In the genomic region with DNA sequence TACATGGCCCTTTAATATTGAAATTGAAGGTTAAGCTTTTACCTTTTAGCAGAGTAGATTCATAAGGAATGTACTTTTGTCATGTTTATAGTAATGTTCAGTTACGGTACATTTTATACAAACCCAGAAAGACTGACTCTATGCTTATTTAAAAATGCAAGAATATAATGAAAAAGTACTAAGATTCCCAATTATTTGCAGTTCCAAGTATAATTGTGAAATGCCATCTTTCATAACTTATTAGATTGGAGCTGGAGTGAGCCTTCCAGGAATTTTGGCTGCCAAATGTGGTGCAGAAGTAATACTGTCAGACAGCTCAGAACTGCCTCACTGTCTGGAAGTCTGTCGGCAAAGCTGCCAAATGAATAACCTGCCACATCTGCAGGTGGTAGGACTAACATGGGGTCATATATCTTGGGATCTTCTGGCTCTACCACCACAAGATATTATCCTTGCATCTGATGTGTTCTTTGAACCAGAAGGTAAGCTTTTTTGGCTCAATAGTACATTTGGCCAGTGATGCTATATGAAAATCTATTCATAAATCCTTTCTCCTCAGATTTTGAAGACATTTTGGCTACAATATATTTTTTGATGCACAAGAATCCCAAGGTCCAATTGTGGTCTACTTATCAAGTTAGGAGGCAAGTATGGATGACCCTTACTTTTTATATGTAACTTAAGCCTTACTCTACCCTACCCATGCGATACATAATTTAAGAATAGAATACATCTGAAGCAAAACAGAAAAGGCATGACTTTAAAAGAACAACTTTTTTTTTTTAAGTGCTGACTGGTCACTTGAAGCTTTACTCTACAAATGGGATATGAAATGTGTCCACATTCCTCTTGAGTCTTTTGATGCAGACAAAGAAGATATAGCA, we compare ENCODE assay signal across 8 cellular contexts. TPM values are rescaled to one million over a fixed set of nuclear protein-coding genes. Genes with fewer than 3 reads are reported as not detected.
DNase-seq lines count a peak whose midpoint lies in the region; ATAC-seq, FAIRE-seq and TF ChIP-seq lines count a peak whose summit lies in the region.

No MANE protein-coding gene starts in this region.

- intact Hi-C loops in gastrocnemius medialis (cut with DNase I; ENCODE audit: low total_unique reads) = loop anchor here (10.0 kb wide), 1 partner anchor 468 kb away; a partner anchor contains a TSS

- POLR2A ChIA-PET in H1 (lab: Charles Lee; ENCODE audit: partially characterized antibody) = interaction anchor here (0.6 to 9.2 kb wide), 24 partner anchors 7 to 850 kb away, joined by 3 to 181 read pairs (median 3); a partner anchor contains a TSS

- no peak overlapping the region for H2BK120ac ChIP-seq in H1 (replicated peaks; ENCODE audit: low read depth, low read length)

- no peak overlapping the region for H4K5ac ChIP-seq in H1 (ENCODE audit: insufficient read length, low read depth, low read length)

- no peak overlapping the region for H2BK15ac ChIP-seq in H1 (ENCODE audit: low read length)

- no peak for DNase-seq in T-helper 2 cell treated with Interferon-gamma antibody and Interleukin-4, amounts not matched to agents 5 μg/mL and 100 μg/mL, for 36 hours (ENCODE audit: low spot score)
- no peak for DNase-seq in T-helper 2 cell
- DNase-seq in NCI-H69 (lab: John Stamatoyannopoulos, UW) = peak; percentile 48
- no peak for DNase-seq in H1 (ENCODE audit: low read depth in 1 of 2, low spot score in 2 of 2)
- DNase-seq in gastrocnemius medialis = peak in 1 of 2 donors; percentile 41
- no peak for DNase-seq in stimulated activated CD4-positive, alpha-beta T cell treated with anti-CD3 and anti-CD28 coated beads, Interleukin-4, amount 100 ng/mL, for 4 hours
- DNase-seq in amygdala (lab: John Stamatoyannopoulos, UW) = no peak
- no peak for DNase-seq in cerebellum (ENCODE audit: low spot score)

- H3K56ac ChIP-seq in H1 (replicated peaks; ENCODE audit: insufficient read length, low read depth, low read length) = no peak overlapping the region

- no peak for TF ChIP-seq CTCF in H1 (IDR thresholded peaks at IDR 0.05; ENCODE audit: control extremely low read depth in 1 of 3, insufficient read depth in 1 of 3, low read depth in 1 of 3, low read length in 3 of 3)
- TF ChIP-seq CTCF in gastrocnemius medialis (IDR thresholded peaks at IDR 0.05 in 4 of 5, conservative IDR thresholded peaks at IDR 0.05 in 1 of 5) = no peak

- peaks cover 5% of the 10 kb centered on the region; the same call in 1 of the 2 replicates for H3K23me2 ChIP-seq in H1 (ENCODE audit: low read depth, low read length)

- no peak overlapping the region for H2BK12ac ChIP-seq in H1 (ENCODE audit: low read depth, low read length)

- TF ChIP-seq RAD21 in H1 (IDR thresholded peaks at IDR 0.05 in 1 of 2, conservative IDR thresholded peaks at IDR 0.05 in 1 of 2; ENCODE audit: low read depth in 2 of 2, low read length in 2 of 2) = no peak

- no peak overlapping the region for H2BK5ac ChIP-seq in H1 (ENCODE audit: low read depth, low read length)

- no peak overlapping the region for H3K23ac ChIP-seq in H1 (ENCODE audit: insufficient read length)

- no peak overlapping the region for H2BK20ac ChIP-seq in H1 (ENCODE audit: low read length)

- no peak for FAIRE-seq in H1 (lab: Jason Lieb, UNC)

- 85% methylated on average over 3 of the region's 3 CpGs; no CpG with 5 or more reads in 1 of the 2 experiments for WGBS in H1 (ENCODE audit: extremely low coverage in 1 of 2, insufficient coverage in 1 of 2, insufficient read length in 1 of 2, insufficient replicate concordance in 2 of 2, low coverage in 1 of 2, low lambda C conversion rate in 2 of 2, missing lambda C conversion rate in 1 of 2), 2 experiments

- peak overlapping the region; percentile 2 to 72; a peak in 2 of 4 replicates for H3K4me2 ChIP-seq in H1 (ENCODE audit: insufficient read depth in 1 of 2, low read depth in 2 of 2, low read length in 2 of 2)

- no peaks in the 10 kb centered on the region for H3K27me3 ChIP-seq in H1 (replicated peaks in 1 of 4; ENCODE audit: control insufficient read depth in 3 of 4, extremely low read depth in 1 of 4, insufficient read depth in 3 of 4, low read length in 3 of 4)
- no peaks in the 10 kb centered on the region for H3K27me3 ChIP-seq in gastrocnemius medialis

- peaks cover 6% of the 10 kb centered on the region for H3K79me1 ChIP-seq in H1 (ENCODE audit: low read depth, low read length)

- H3K36me3 ChIP-seq in H1 (ENCODE audit: control insufficient read depth in 2 of 4, insufficient read depth in 4 of 4, low read length in 3 of 4) (peaks cover 17 to 51% (median 36%) of the 10 kb centered on the region in 4 experiments), gastrocnemius medialis (peaks cover 3 to 46% of the 10 kb centered on the region in 2 donors)

- H3K9ac ChIP-seq in H1 (replicated peaks in 1 of 4; ENCODE audit: extremely low read depth in 1 of 4, low read depth in 3 of 4, low read length in 3 of 4) = no peak overlapping the region

- H3K4me3 ChIP-seq in H1 (ENCODE audit: extremely low read depth in 1 of 4, insufficient read depth in 2 of 4, low read depth in 3 of 4, low read length in 4 of 4) (peak overlapping the region in 1 of 4 experiments; percentile 99; a peak in 2 of 8 replicates), gastrocnemius medialis (no peak overlapping the region)

- H3K4me1 ChIP-seq in H1 (replicated peaks in 1 of 4; ENCODE audit: control insufficient read depth in 3 of 4, insufficient read depth in 4 of 4, low read length in 3 of 4) (peaks cover 0 to 8% (median 4%) of the 10 kb centered on the region in 4 experiments; a peak in 4 of 7 replicates), gastrocnemius medialis (peaks cover 55% of the 10 kb centered on the region in 2 donors)

- in situ Hi-C loops in gastrocnemius medialis (cut with MboI; ENCODE audit: low sequenced_read_pairs in 4 of 4) = no loop called here

- peak overlapping the region; percentile 96 for H3K4me3 Mint-ChIP-seq in T-helper 2 cell treated with Interferon-gamma antibody and Interleukin-4, amounts not matched to agents 5 μg/mL and 100 μg/mL, for 36 hours

- H3K27ac ChIP-seq in H1 (ENCODE audit: low read depth, low read length) (no peak overlapping the region), gastrocnemius medialis (peak overlapping the region; percentile 96 to 99 (median 99))

- peak overlapping the region; percentile 98 for H3K27ac Mint-ChIP-seq in T-helper 2 cell treated with Interferon-gamma antibody and Interleukin-4, amounts not matched to agents 5 μg/mL and 100 μg/mL, for 36 hours

- H3K4ac ChIP-seq in H1 (replicated peaks; ENCODE audit: insufficient read length, low read depth, low read length) = no peak overlapping the region

- H3K14ac ChIP-seq in H1 (ENCODE audit: insufficient read length) = no peak overlapping the region

- peaks cover 17 to 18% of the 10 kb centered on the region in 2 experiments for H4K20me1 ChIP-seq in H1 (replicated peaks in 1 of 2; ENCODE audit: control insufficient read depth in 1 of 2, insufficient read depth in 2 of 2, low read length in 2 of 2)

- H3K36me3 Mint-ChIP-seq in T-helper 2 cell treated with Interferon-gamma antibody and Interleukin-4, amounts not matched to agents 5 μg/mL and 100 μg/mL, for 36 hours (ENCODE audit: low read depth) = peaks cover 59% of the 10 kb centered on the region

- peak; percentile 74 to 79 for TF ChIP-seq POLR2A in H1 (IDR thresholded peaks at IDR 0.05; ENCODE audit: control extremely low read depth in 1 of 2, low read depth in 2 of 2, low read length in 2 of 2)
- no peak for TF ChIP-seq POLR2A in gastrocnemius medialis (IDR thresholded peaks at IDR 0.05)

- no peak overlapping the region for H3K18ac ChIP-seq in H1 (ENCODE audit: extremely low read depth, low read length)

- H4K91ac ChIP-seq in H1 (replicated peaks; ENCODE audit: insufficient read length, low read length) = no peak overlapping the region

- no peak overlapping the region for H2AFZ ChIP-seq in H1 (ENCODE audit: low read length)

- TF ChIP-seq EP300 in H1 (IDR thresholded peaks at IDR 0.05; ENCODE audit: borderline replicate concordance in 1 of 2, low read depth in 2 of 2, low read length in 2 of 2) = no peak

- CTCF ChIA-PET in H1 (lab: Charles Lee; ENCODE audit: partially characterized antibody) = interaction anchor here (0.9 to 1.2 kb wide), 2 partner anchors 62 to 78 kb away, joined by 3 read pairs; no protein-coding TSS in a partner anchor

- no peaks in the 10 kb centered on the region for H3K9me3 Mint-ChIP-seq in T-helper 2 cell treated with Interferon-gamma antibody and Interleukin-4, amounts not matched to agents 5 μg/mL and 100 μg/mL, for 36 hours

- no peak for ATAC-seq in gastrocnemius medialis

- H3K79me2 ChIP-seq in H1 (ENCODE audit: control insufficient read depth in 1 of 2, insufficient read depth in 2 of 2, low read length in 2 of 2) = peaks cover 16 to 60% of the 10 kb centered on the region in 2 experiments

- H3K9me3 ChIP-seq in H1 (ENCODE audit: insufficient read depth in 2 of 2, low read depth in 1 of 2, low read length in 1 of 2) = no peaks in the 10 kb centered on the region
- H3K9me3 ChIP-seq in gastrocnemius medialis = no peaks in the 10 kb centered on the region

- no peak overlapping the region for H2AK5ac ChIP-seq in H1 (ENCODE audit: low read depth, low read length)

- H3K4me1 Mint-ChIP-seq in T-helper 2 cell treated with Interferon-gamma antibody and Interleukin-4, amounts not matched to agents 5 μg/mL and 100 μg/mL, for 36 hours (ENCODE audit: low read depth) = peaks cover 33% of the 10 kb centered on the region

- no peaks in the 10 kb centered on the region for H3K27me3 Mint-ChIP-seq in T-helper 2 cell treated with Interferon-gamma antibody and Interleukin-4, amounts not matched to agents 5 μg/mL and 100 μg/mL, for 36 hours (ENCODE audit: low read depth)

- H4K8ac ChIP-seq in H1 (ENCODE audit: extremely low read depth, insufficient read depth, low read length) = no peak overlapping the region

RNA-seq across cellular contexts. Expression of a gene that starts 4.2 kb away (rescaled TPM):
- total RNA-seq in H1 (2021; fragmentation: NEBNext Ultra II Directional; extraction: Animal tissue kit (Norgen Biotek cat#: 25700)) = 397 and 413 TPM in 2 replicates
- polyA plus RNA-seq in H1 (2011; rRNA removed) = 401 and 479 TPM in 2 replicates
- 476 TPM for polyA plus RNA-seq in H1 (2011; cell fraction: cytosol; rRNA removed)
- 766 TPM for polyA plus RNA-seq in H1 (2011; cell fraction: nucleus; rRNA removed)
- polyA plus RNA-seq in H1 (2012, experiment 1 of 2) = 293 to 353 TPM (median 324 TPM) in 4 replicates
- 136 TPM for polyA plus RNA-seq in H1 (2012, experiment 2 of 2)
- polyA plus RNA-seq in H1 (2013, experiment 1 of 2) = 351 TPM
- polyA plus RNA-seq in H1 (2013, experiment 2 of 2) = 323 TPM
- polyA minus RNA-seq in H1 (2011; rRNA and poly(A)+ RNA removed) = 111 TPM in 2 replicates
- polyA minus RNA-seq in H1 (2011; cell fraction: cytosol; rRNA and poly(A)+ RNA removed) = 337 TPM
- 830 TPM for polyA minus RNA-seq in H1 (2011; cell fraction: nucleus; rRNA and poly(A)+ RNA removed)
- total RNA-seq in gastrocnemius medialis = 100 to 1,000 TPM in 2 of 4 donors, 10 to 100 TPM in 2; 75.0 to 148 (median 90.4) TPM
- total RNA-seq in cerebellum = 114 TPM

RNA-seq across cellular contexts. Expression of a gene that starts 4.9 kb away (rescaled TPM):
- 18.9 and 19.8 TPM in 2 replicates for total RNA-seq in H1 (2021; fragmentation: NEBNext Ultra II Directional; extraction: Animal tissue kit (Norgen Biotek cat#: 25700))
- 15.1 and 17.7 TPM in 2 replicates for polyA plus RNA-seq in H1 (2011; rRNA removed)
- 10.6 TPM for polyA plus RNA-seq in H1 (2011; cell fraction: cytosol; rRNA removed)
- 27.8 TPM for polyA plus RNA-seq in H1 (2011; cell fraction: nucleus; rRNA removed)
- 13.3 to 15.9 TPM (median 15.0 TPM) in 4 replicates for polyA plus RNA-seq in H1 (2012, experiment 1 of 2)
- polyA plus RNA-seq in H1 (2012, experiment 2 of 2) = 9.3 TPM
- 18.9 TPM for polyA plus RNA-seq in H1 (2013, experiment 1 of 2)
- 18.6 TPM for polyA plus RNA-seq in H1 (2013, experiment 2 of 2)
- polyA minus RNA-seq in H1 (2011; rRNA and poly(A)+ RNA removed) = 22.0 and 30.9 TPM in 2 replicates
- 7.3 TPM for polyA minus RNA-seq in H1 (2011; cell fraction: cytosol; rRNA and poly(A)+ RNA removed)
- polyA minus RNA-seq in H1 (2011; cell fraction: nucleus; rRNA and poly(A)+ RNA removed) = 31.0 TPM
- 10 to 100 TPM; 14.0 to 24.2 (median 19.5) TPM for total RNA-seq in gastrocnemius medialis
- 63.4 TPM for total RNA-seq in cerebellum

RNA-seq across cellular contexts. Expression of a gene that starts 6.3 kb away (rescaled TPM):
- total RNA-seq in H1 (2021; fragmentation: NEBNext Ultra II Directional; extraction: Animal tissue kit (Norgen Biotek cat#: 25700)) = 36.1 and 36.2 TPM in 2 replicates
- polyA plus RNA-seq in H1 (2011; rRNA removed) = 41.3 and 60.2 TPM in 2 replicates
- polyA plus RNA-seq in H1 (2011; cell fraction: cytosol; rRNA removed) = 51.3 TPM
- polyA plus RNA-seq in H1 (2011; cell fraction: nucleus; rRNA removed) = 40.3 TPM
- 36.4 to 47.2 TPM (median 43.1 TPM) in 4 replicates for polyA plus RNA-seq in H1 (2012, experiment 1 of 2)
- 34.6 TPM for polyA plus RNA-seq in H1 (2012, experiment 2 of 2)
- 40.2 TPM for polyA plus RNA-seq in H1 (2013, experiment 1 of 2)
- 38.5 TPM for polyA plus RNA-seq in H1 (2013, experiment 2 of 2)
- polyA minus RNA-seq in H1 (2011; rRNA and poly(A)+ RNA removed) = 25.9 and 32.3 TPM in 2 replicates
- polyA minus RNA-seq in H1 (2011; cell fraction: cytosol; rRNA and poly(A)+ RNA removed) = 11.8 TPM
- polyA minus RNA-seq in H1 (2011; cell fraction: nucleus; rRNA and poly(A)+ RNA removed) = 16.5 TPM
- total RNA-seq in gastrocnemius medialis (10 to 100 TPM; 23.9 to 35.5 (median 29.7) TPM), cerebellum (11.1 TPM)

RNA-seq across cellular contexts. Expression of a gene that starts 6.6 kb away (rescaled TPM):
- 18.6 and 22.2 TPM in 2 replicates for total RNA-seq in H1 (2021; fragmentation: NEBNext Ultra II Directional; extraction: Animal tissue kit (Norgen Biotek cat#: 25700))
- polyA plus RNA-seq in H1 (2011; rRNA removed) = 8.6 and 10.6 TPM in 2 replicates
- polyA plus RNA-seq in H1 (2011; cell fraction: cytosol; rRNA removed) = 9.9 TPM
- polyA plus RNA-seq in H1 (2011; cell fraction: nucleus; rRNA removed) = 11.7 TPM
- 18.3 to 22.2 TPM (median 19.1 TPM) in 4 replicates for polyA plus RNA-seq in H1 (2012, experiment 1 of 2)
- 9.1 TPM for polyA plus RNA-seq in H1 (2012, experiment 2 of 2)
- 10.0 TPM for polyA plus RNA-seq in H1 (2013, experiment 1 of 2)
- 8.7 TPM for polyA plus RNA-seq in H1 (2013, experiment 2 of 2)
- polyA minus RNA-seq in H1 (2011; rRNA and poly(A)+ RNA removed) = 3.1 and 5.3 TPM in 2 replicates
- 5.8 TPM for polyA minus RNA-seq in H1 (2011; cell fraction: cytosol; rRNA and poly(A)+ RNA removed)
- polyA minus RNA-seq in H1 (2011; cell fraction: nucleus; rRNA and poly(A)+ RNA removed) = 6.7 TPM
- total RNA-seq in gastrocnemius medialis (10 to 100 TPM; 29.7 to 42.9 (median 41.7) TPM), cerebellum (20.1 TPM)

RNA-seq across cellular contexts. Expression of a gene that starts 22.2 kb away (rescaled TPM):
- 21.3 and 26.6 TPM in 2 replicates for total RNA-seq in H1 (2021; fragmentation: NEBNext Ultra II Directional; extraction: Animal tissue kit (Norgen Biotek cat#: 25700))
- 12.8 and 17.8 TPM in 2 replicates for polyA plus RNA-seq in H1 (2011; rRNA removed)
- polyA plus RNA-seq in H1 (2011; cell fraction: cytosol; rRNA removed) = 19.7 TPM
- 15.7 TPM for polyA plus RNA-seq in H1 (2011; cell fraction: nucleus; rRNA removed)
- 22.5 to 26.9 TPM (median 24.9 TPM) in 4 replicates for polyA plus RNA-seq in H1 (2012, experiment 1 of 2)
- 28.3 TPM for polyA plus RNA-seq in H1 (2012, experiment 2 of 2)
- polyA plus RNA-seq in H1 (2013, experiment 1 of 2) = 26.7 TPM
- 34.1 TPM for polyA plus RNA-seq in H1 (2013, experiment 2 of 2)
- 13.7 and 15.2 TPM in 2 replicates for polyA minus RNA-seq in H1 (2011; rRNA and poly(A)+ RNA removed)
- polyA minus RNA-seq in H1 (2011; cell fraction: cytosol; rRNA and poly(A)+ RNA removed) = 9.0 TPM
- 6.9 TPM for polyA minus RNA-seq in H1 (2011; cell fraction: nucleus; rRNA and poly(A)+ RNA removed)
- 10 to 100 TPM; 24.3 to 43.0 (median 30.6) TPM for total RNA-seq in gastrocnemius medialis
- 56.8 TPM for total RNA-seq in cerebellum

Comparison
In these comparisons a context has a peak if more than half of its experiments do, and no peak if none do; other contexts are left out.
1. POLR2A ChIP-seq: peak in H1 (2 of 2); none in gastrocnemius medialis (0 of 2).